In genomic region chr14:58331111-58331510, GRCh38 we compare ENCODE assay signal across 8 cellular contexts. TPM values are rescaled to one million over a fixed set of nuclear protein-coding genes. Genes with fewer than 3 reads are reported as not detected.
DNase-seq lines count a peak whose midpoint lies in the region; ATAC-seq, FAIRE-seq and TF ChIP-seq lines count a peak whose summit lies in the region.

No MANE protein-coding gene starts in this region.

- FAIRE-seq in D721Med (lab: Jason Lieb, UNC), result peak; percentile 91

- H3K4me3 Mint-ChIP-seq in activated T-helper 1 cell treated with anti-CD3 and anti-CD28 coated beads, Interleukin-12 subunit alpha, Interleukin-12 subunit beta, Interleukin-2, Interleukin-4 antibody, amounts not matched to agents 30 ng/mL and 10 ng/mL and 1 ng/mL, durations not matched to agents 14 hours and 24 hours and 36 hours, result peak overlapping the region; percentile 64
- peak overlapping the region; percentile 87 for H3K4me3 Mint-ChIP-seq in natural killer cell treated with Interleukin-12 subunit alpha and Interleukin-12 subunit beta and Interleukin-15 and Interleukin-18, amount 100 ng/mL, for 72 hours
- H3K4me3 Mint-ChIP-seq in stimulated activated naive B cell treated with anti-CD40 and anti-IgM and Interleukin-4, amounts not matched to agents 10 μg/mL and 1 μg/mL and 100 μg/mL, for 72 hours, result peak overlapping the region; percentile 29 to 49

- H3K27ac Mint-ChIP-seq in activated T-helper 1 cell treated with anti-CD3 and anti-CD28 coated beads, Interleukin-12 subunit alpha, Interleukin-12 subunit beta, Interleukin-2, Interleukin-4 antibody, amounts not matched to agents 30 ng/mL and 10 ng/mL and 1 ng/mL, durations not matched to agents 14 hours and 24 hours and 36 hours, result peak overlapping the region; percentile 91
- H3K27ac Mint-ChIP-seq in natural killer cell treated with Interleukin-12 subunit alpha and Interleukin-12 subunit beta and Interleukin-15 and Interleukin-18, amount 100 ng/mL, for 72 hours, result peak overlapping the region; percentile 88 to 94
- H3K27ac Mint-ChIP-seq in stimulated activated naive B cell treated with anti-CD40 and anti-IgM and Interleukin-4, amounts not matched to agents 10 μg/mL and 1 μg/mL and 100 μg/mL, for 72 hours, result peak overlapping the region; percentile 44

- H3K36me3 Mint-ChIP-seq in activated T-helper 1 cell treated with anti-CD3 and anti-CD28 coated beads, Interleukin-12 subunit alpha, Interleukin-12 subunit beta, Interleukin-2, Interleukin-4 antibody, amounts not matched to agents 30 ng/mL and 10 ng/mL and 1 ng/mL, durations not matched to agents 14 hours and 24 hours and 36 hours (ENCODE audit: low read depth), result peaks cover 24% of the 10 kb centered on the region
- H3K36me3 Mint-ChIP-seq in natural killer cell treated with Interleukin-12 subunit alpha and Interleukin-12 subunit beta and Interleukin-15 and Interleukin-18, amount 100 ng/mL, for 72 hours, result peaks cover 6% of the 10 kb centered on the region
- H3K36me3 Mint-ChIP-seq in stimulated activated naive B cell treated with anti-CD40 and anti-IgM and Interleukin-4, amounts not matched to agents 10 μg/mL and 1 μg/mL and 100 μg/mL, for 72 hours, result peaks cover 17 to 22% of the 10 kb centered on the region in 2 donors

- TF ChIP-seq CTCF in D721Med (IDR thresholded peaks at IDR 0.05; ENCODE audit: insufficient read depth, missing control alignments) (no peak), fibroblast of mammary gland (conservative IDR thresholded peaks at IDR 0.05; ENCODE audit: control insufficient read depth, insufficient read depth, low read depth, low read length) (no peak)

- no peaks in the 10 kb centered on the region for H3K27me3 Mint-ChIP-seq in activated T-helper 1 cell treated with anti-CD3 and anti-CD28 coated beads, Interleukin-12 subunit alpha, Interleukin-12 subunit beta, Interleukin-2, Interleukin-4 antibody, amounts not matched to agents 30 ng/mL and 10 ng/mL and 1 ng/mL, durations not matched to agents 14 hours and 24 hours and 36 hours (ENCODE audit: insufficient read depth)
- no peaks in the 10 kb centered on the region for H3K27me3 Mint-ChIP-seq in natural killer cell treated with Interleukin-12 subunit alpha and Interleukin-12 subunit beta and Interleukin-15 and Interleukin-18, amount 100 ng/mL, for 72 hours
- no peaks in the 10 kb centered on the region for H3K27me3 Mint-ChIP-seq in stimulated activated naive B cell treated with anti-CD40 and anti-IgM and Interleukin-4, amounts not matched to agents 10 μg/mL and 1 μg/mL and 100 μg/mL, for 72 hours

- DNase-seq in D721Med (ENCODE audit: insufficient read length, low spot score) (no peak), OCI-M1 (lab: John Stamatoyannopoulos, UW) (peak; percentile 95), fibroblast of mammary gland (ENCODE audit: low read depth) (peak; percentile 98)
- peak; percentile 100 for DNase-seq in Jurkat, Clone E6-1 (ENCODE audit: low read depth, low spot score)
- DNase-seq in activated T-helper 1 cell treated with anti-CD3 and anti-CD28 coated beads, Interleukin-12 subunit alpha, Interleukin-12 subunit beta, Interleukin-2, Interleukin-4 antibody, amounts not matched to agents 30 ng/mL and 10 ng/mL and 1 ng/mL, durations not matched to agents 14 hours and 24 hours and 36 hours (ENCODE audit: low spot score), result peak; percentile 84
- DNase-seq in natural killer cell treated with Interleukin-12 subunit alpha and Interleukin-12 subunit beta and Interleukin-15 and Interleukin-18, amount 100 ng/mL, for 72 hours (ENCODE audit: low spot score), result peak; percentile 85
- DNase-seq in stimulated activated naive B cell treated with anti-CD40 and anti-IgM and Interleukin-4, amounts not matched to agents 10 μg/mL and 1 μg/mL and 100 μg/mL, for 72 hours, result peak; percentile 62

- peak overlapping the region; percentile 33 for H3K4me3 ChIP-seq in Jurkat, Clone E6-1 (ENCODE audit: low read length)
- H3K4me3 ChIP-seq in fibroblast of mammary gland (ENCODE audit: control insufficient read depth, low read depth, low read length), result no peak overlapping the region

- peaks cover 19% of the 10 kb centered on the region for H3K4me1 Mint-ChIP-seq in activated T-helper 1 cell treated with anti-CD3 and anti-CD28 coated beads, Interleukin-12 subunit alpha, Interleukin-12 subunit beta, Interleukin-2, Interleukin-4 antibody, amounts not matched to agents 30 ng/mL and 10 ng/mL and 1 ng/mL, durations not matched to agents 14 hours and 24 hours and 36 hours (ENCODE audit: low read depth)
- peaks cover 14 to 17% of the 10 kb centered on the region in 2 donors for H3K4me1 Mint-ChIP-seq in natural killer cell treated with Interleukin-12 subunit alpha and Interleukin-12 subunit beta and Interleukin-15 and Interleukin-18, amount 100 ng/mL, for 72 hours (ENCODE audit: low read depth in 2 of 2)
- peaks cover 4 to 15% of the 10 kb centered on the region in 2 donors for H3K4me1 Mint-ChIP-seq in stimulated activated naive B cell treated with anti-CD40 and anti-IgM and Interleukin-4, amounts not matched to agents 10 μg/mL and 1 μg/mL and 100 μg/mL, for 72 hours

- peak; percentile 93 for ATAC-seq in GM21619 (IDR thresholded peaks at IDR 0.05; ENCODE audit: unreplicated experiment)
- ATAC-seq in natural killer cell treated with Interleukin-12 subunit alpha and Interleukin-12 subunit beta and Interleukin-15 and Interleukin-18, amount 100 ng/mL, for 72 hours, result peak; percentile 93 to 95
- peak; percentile 97 to 99 for ATAC-seq in stimulated activated naive B cell treated with anti-CD40 and anti-IgM and Interleukin-4, amounts not matched to agents 10 μg/mL and 1 μg/mL and 100 μg/mL, for 72 hours (replicated peaks)

- H3K9me3 Mint-ChIP-seq in activated T-helper 1 cell treated with anti-CD3 and anti-CD28 coated beads, Interleukin-12 subunit alpha, Interleukin-12 subunit beta, Interleukin-2, Interleukin-4 antibody, amounts not matched to agents 30 ng/mL and 10 ng/mL and 1 ng/mL, durations not matched to agents 14 hours and 24 hours and 36 hours, result no peaks in the 10 kb centered on the region
- H3K9me3 Mint-ChIP-seq in natural killer cell treated with Interleukin-12 subunit alpha and Interleukin-12 subunit beta and Interleukin-15 and Interleukin-18, amount 100 ng/mL, for 72 hours, result no peaks in the 10 kb centered on the region
- no peaks in the 10 kb centered on the region for H3K9me3 Mint-ChIP-seq in stimulated activated naive B cell treated with anti-CD40 and anti-IgM and Interleukin-4, amounts not matched to agents 10 μg/mL and 1 μg/mL and 100 μg/mL, for 72 hours

- intact Hi-C loops in activated T-helper 1 cell treated with anti-CD3 and anti-CD28 coated beads, Interleukin-12 subunit alpha, Interleukin-12 subunit beta, Interleukin-2, Interleukin-4 antibody, amounts not matched to agents 30 ng/mL and 10 ng/mL and 1 ng/mL, durations not matched to agents 14 hours and 24 hours and 36 hours (cut with micrococcal nuclease), result loop anchor here (1.0 kb wide), 4 partner anchors 33 to 96 kb away; partner anchors contain the start of genes ARID4A, KIAA0586, PSMA3 and TIMM9

RNA-seq across cellular contexts. Expression of gene ARID4A, which starts 32.8 kb away (rescaled TPM):
- 20.1 TPM for polyA plus RNA-seq in Jurkat, Clone E6-1 (2012; ENCODE audit: insufficient read depth, insufficient read length)
- 21.4 and 26.3 TPM in 2 replicates for total RNA-seq in activated T-helper 1 cell treated with anti-CD3 and anti-CD28 coated beads, Interleukin-12 subunit alpha, Interleukin-12 subunit beta, Interleukin-2, Interleukin-4 antibody, amounts not matched to agents 30 ng/mL and 10 ng/mL and 1 ng/mL, durations not matched to agents 14 hours and 24 hours and 36 hours
- total RNA-seq in natural killer cell treated with Interleukin-12 subunit alpha and Interleukin-12 subunit beta and Interleukin-15 and Interleukin-18, amount 100 ng/mL, for 72 hours, result 10 to 100 TPM; 33.0 to 35.6 TPM
